ENCODE assay signal across 25 cellular contexts in genomic region chr14:67911506-67911905, GRCh38.
DNase-seq lines count a peak whose midpoint lies in the region; ATAC-seq, FAIRE-seq and TF ChIP-seq lines count a peak whose summit lies in the region.
"Had no signal": no experiment of that assay in that cellular context is flagged by ENCODE, and none has a peak within 500 bp of the region (broad histone marks: within the 10 kb centered on the region; RNA-seq: fewer than 3 reads in every experiment).

No MANE protein-coding gene starts in this region.

- TF ChIP-seq CTCF in gastrocnemius medialis (IDR thresholded peaks at IDR 0.05 in 4 of 5, conservative IDR thresholded peaks at IDR 0.05 in 1 of 5), result no peak

- no peak for TF ChIP-seq POLR2A in gastrocnemius medialis (IDR thresholded peaks at IDR 0.05)

- DNase-seq in NCI-H2107 treated with DMSO at 0.1 percent for 48 hours (lab: John Stamatoyannopoulos, UW; ENCODE audit: unreplicated experiment) (peak; percentile 18), NCI-H2107 (lab: John Stamatoyannopoulos, UW) (no peak), adipocyte (ENCODE audit: low read depth) (peak; percentile 35), fibroblast of peridontal ligament (ENCODE audit: extremely low read depth) (peak; percentile 60), stromal cell of bone marrow (ENCODE audit: low read depth) (peak; percentile 10), frontal cortex (ENCODE audit: low spot score in 2 of 2) (no peak), NCI-H69 (lab: John Stamatoyannopoulos, UW) (no peak), gastrocnemius medialis (no peak)
- DNase-seq: ACHN, DMS153, DND-41, Kasumi-1, MV-4-11, NCI-H1105, NCI-H1436 treated with DMSO at 0.1 percent for 48 hours, NCI-H187 treated with DMSO at 0.1 percent for 48 hours, NCI-H446, NCI-H526, Peyer's patch, SHP77 treated with DMSO at 0.1 percent for 48 hours had no signal

- ATAC-seq in gastrocnemius medialis, result no peak
- ATAC-seq: HepG2, K562 had no signal

- H3K27me3 ChIP-seq in adipocyte (replicated peaks; ENCODE audit: control insufficient read depth, insufficient read depth, low read length) (no peaks in the 10 kb centered on the region), gastrocnemius medialis (no peaks in the 10 kb centered on the region)
- H3K27me3 ChIP-seq: Peyer's patch had no signal

- no peak overlapping the region for H3K4me3 ChIP-seq in adipocyte (ENCODE audit: low read length)
- no peak overlapping the region for H3K4me3 ChIP-seq in gastrocnemius medialis
- H3K4me3 ChIP-seq: K562, Peyer's patch had no signal

- H3K36me3 ChIP-seq in adipocyte (ENCODE audit: control insufficient read depth, insufficient read depth, low read length, severe bottlenecking), result no peaks in the 10 kb centered on the region
- no peaks in the 10 kb centered on the region for H3K36me3 ChIP-seq in gastrocnemius medialis
- H3K36me3 ChIP-seq: Peyer's patch had no signal

- no peak for FAIRE-seq in frontal cortex (lab: Jason Lieb, UNC)
- FAIRE-seq: GM18507, H54, HepG2, K562 had no signal

- H3K4me1 ChIP-seq in adipocyte (ENCODE audit: control insufficient read depth, insufficient read depth, low read length) (peaks cover 6% of the 10 kb centered on the region), gastrocnemius medialis (peaks cover 5 to 14% of the 10 kb centered on the region in 2 donors)
- H3K4me1 ChIP-seq: Peyer's patch had no signal

- H3K9ac ChIP-seq in adipocyte (ENCODE audit: low read length), result no peak overlapping the region

- no peak overlapping the region for H3K27ac ChIP-seq in gastrocnemius medialis
- H3K27ac ChIP-seq: 22Rv1, Peyer's patch had no signal

- intact Hi-C loops in gastrocnemius medialis (cut with DNase I; ENCODE audit: low total_unique reads), result no loop called here

- H3K9me3 ChIP-seq in adipocyte (ENCODE audit: control insufficient read depth, low read length) (no peaks in the 10 kb centered on the region), gastrocnemius medialis (no peaks in the 10 kb centered on the region)
- H3K9me3 ChIP-seq: Peyer's patch had no signal

- in situ Hi-C loops in gastrocnemius medialis (cut with MboI; ENCODE audit: low sequenced_read_pairs in 4 of 4), result no loop called here

Comparison
In these comparisons a context has a peak if more than half of its experiments do, and no peak if none do; other contexts are left out.
1. DNase-seq: peak in NCI-H2107 treated with DMSO at 0.1 percent for 48 hours (single experiment), adipocyte (single experiment), fibroblast of peridontal ligament (single experiment) and stromal cell of bone marrow (single experiment); none in NCI-H2107 (single experiment), frontal cortex (0 of 2), NCI-H69 (single experiment) and gastrocnemius medialis (0 of 2).